Comparison of ENCODE assay signal across 8 cellular contexts in the genomic region with DNA sequence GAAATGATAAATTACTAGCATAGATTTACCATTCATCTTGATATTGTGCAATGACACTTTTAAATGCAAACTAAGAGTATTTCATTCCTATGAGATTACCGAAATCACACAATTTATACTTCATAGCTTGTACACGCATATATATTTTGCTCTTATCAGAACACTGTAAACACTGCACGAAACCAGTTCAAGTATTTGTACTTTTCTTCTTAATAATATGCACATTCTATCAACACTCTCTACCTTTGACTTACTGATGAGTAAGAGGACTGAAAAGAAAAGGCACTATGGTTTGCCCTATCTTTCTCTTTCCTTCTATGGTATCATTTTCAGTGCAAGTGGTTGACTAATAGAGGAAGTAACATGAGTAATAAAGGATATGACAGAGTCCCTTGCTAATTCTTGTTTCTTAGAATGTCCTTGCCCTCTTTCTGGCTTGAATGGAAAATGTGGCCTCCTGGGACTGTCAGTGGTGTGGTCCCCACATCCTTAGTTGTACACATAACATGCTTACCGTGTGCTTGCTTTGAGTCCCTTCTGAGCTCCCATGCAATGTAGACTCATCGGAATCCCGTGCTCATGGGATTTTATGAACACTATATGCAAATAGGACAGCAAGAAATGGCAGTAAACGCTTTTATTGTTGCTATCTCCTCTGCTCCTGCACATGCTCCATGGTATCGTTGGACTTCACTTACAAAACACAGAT.
DNase-seq lines count a peak whose midpoint lies in the region; ATAC-seq and TF ChIP-seq lines count a peak whose summit lies in the region.

No MANE protein-coding gene starts in this region.

- H3K9me2 ChIP-seq in OCI-LY7 (ENCODE audit: insufficient read depth, low read length): no peaks in the 10 kb centered on the region

- no peaks in the 10 kb centered on the region for H3K79me2 ChIP-seq in OCI-LY7 (ENCODE audit: insufficient read depth, low read depth, low read length)
- no peaks in the 10 kb centered on the region for H3K79me2 ChIP-seq in mesendoderm (ENCODE audit: control insufficient read depth, insufficient read depth, low read length)

- DNase-seq in Right ventricle myocardium inferior (ENCODE audit: missing footprints): no peak
- DNase-seq in right atrium auricular region (ENCODE audit: low spot score): no peak
- peak; percentile 25 for DNase-seq in OCI-LY7 (ENCODE audit: low spot score)
- DNase-seq in chondrocyte (ENCODE audit: low spot score): no peak
- DNase-seq in renal cortical epithelial cell (ENCODE audit: low read depth): peak; percentile 96
- DNase-seq in middle frontal gyrus (ENCODE audit: extremely low spot score, low spot score): no peak
- no peak for DNase-seq in mesendoderm

- H3K4ac ChIP-seq in mesendoderm (ENCODE audit: low read depth, low read length): no peak overlapping the region

- H3K27me3 Mint-ChIP-seq in chondrocyte (ENCODE audit: low read depth): no peaks in the 10 kb centered on the region

- H3K9ac ChIP-seq in mesendoderm (ENCODE audit: low read length): no peak overlapping the region

- no peaks in the 10 kb centered on the region for H3K9me3 ChIP-seq in right atrium auricular region
- no peaks in the 10 kb centered on the region for H3K9me3 ChIP-seq in OCI-LY7 (ENCODE audit: low read length)

- H2AK5ac ChIP-seq in mesendoderm (ENCODE audit: low read length): no peak overlapping the region

- no CpG with 5 or more reads among the region's 8 CpGs for WGBS in mesendoderm (ENCODE audit: extremely low coverage, insufficient coverage, low lambda C conversion rate)

- no TSS peak for BruUV-seq in OCI-LY7 (replicated peaks; lab: Mats Ljungman, UMichigan)

- H3K9me3 Mint-ChIP-seq in chondrocyte (ENCODE audit: low read depth): no peaks in the 10 kb centered on the region

- H2AFZ ChIP-seq in OCI-LY7 (ENCODE audit: low read length): no peak overlapping the region

- H3K4me1 ChIP-seq in right atrium auricular region (peaks cover 0 to 1% of the 10 kb centered on the region in 2 donors), OCI-LY7 (ENCODE audit: insufficient read depth, low read length, poor library complexity, severe bottlenecking) (peaks cover 17% of the 10 kb centered on the region), mesendoderm (ENCODE audit: control insufficient read depth, low read depth, low read length) (no peaks in the 10 kb centered on the region)

- H3K4me1 Mint-ChIP-seq in chondrocyte (ENCODE audit: low read depth): peaks cover 45% of the 10 kb centered on the region

- intact Hi-C loops in Right ventricle myocardium inferior (cut with DNase I): no loop called here
- intact Hi-C loops in OCI-LY7 (cut with micrococcal nuclease; ENCODE audit: unreplicated experiment): no loop called here

- H3K56ac ChIP-seq in mesendoderm (ENCODE audit: low read length): no peak overlapping the region

- no peak overlapping the region for H3K4me3 ChIP-seq in right atrium auricular region
- no peak overlapping the region for H3K4me3 ChIP-seq in OCI-LY7 (ENCODE audit: low read depth, low read length, poor library complexity, severe bottlenecking)
- H3K4me3 ChIP-seq in mesendoderm (ENCODE audit: low read length): no peak overlapping the region

- POLR2A ChIA-PET in OCI-LY7 (lab: Charles Lee): interaction anchor here (0.7 kb wide), 1 partner anchor 395 kb away, joined by 3 read pairs; no protein-coding TSS in a partner anchor

- peak overlapping the region; percentile 35 for H3K4me2 ChIP-seq in OCI-LY7 (ENCODE audit: low read length)
- no peak overlapping the region for H3K4me2 ChIP-seq in mesendoderm (ENCODE audit: low read length)

- H3K36me3 Mint-ChIP-seq in chondrocyte (ENCODE audit: low read depth): no peaks in the 10 kb centered on the region

- no peak overlapping the region for H2BK15ac ChIP-seq in mesendoderm (replicated peaks; ENCODE audit: low read depth)

- 0 out of 2 replicates have a peak, but pooled peaks cover 4% of the 10 kb centered on the region for H4K20me1 ChIP-seq in OCI-LY7 (ENCODE audit: insufficient read depth, low read length)

- TF ChIP-seq CTCF in right atrium auricular region (IDR thresholded peaks at IDR 0.05) (no peak), OCI-LY7 (conservative IDR thresholded peaks at IDR 0.05; ENCODE audit: low read length) (no peak), chondrocyte (IDR thresholded peaks at IDR 0.05) (no peak)

- H3K4me3 Mint-ChIP-seq in chondrocyte (ENCODE audit: unreplicated experiment): no peak overlapping the region

- H3K27ac ChIP-seq in right atrium auricular region (peak overlapping the region in 1 of 2 donors; percentile 18), OCI-LY7 (ENCODE audit: low read depth, low read length, poor library complexity, severe bottlenecking) (no peak overlapping the region), mesendoderm (ENCODE audit: low read depth, low read length) (no peak overlapping the region)

- no peak overlapping the region for H3K18ac ChIP-seq in mesendoderm (ENCODE audit: low read length)

- no peak overlapping the region for H3K23ac ChIP-seq in mesendoderm (ENCODE audit: low read length)

- no peak overlapping the region for H2BK120ac ChIP-seq in mesendoderm (ENCODE audit: low read depth, low read length)

- ATAC-seq in Right ventricle myocardium inferior (peak; percentile 42), HG02884 (IDR thresholded peaks at IDR 0.05; ENCODE audit: unreplicated experiment) (peak; percentile 66)

- H3K27me3 ChIP-seq in right atrium auricular region: no peaks in the 10 kb centered on the region
- no peaks in the 10 kb centered on the region for H3K27me3 ChIP-seq in mesendoderm (ENCODE audit: insufficient read depth, low read length, poor library complexity)

- H2BK5ac ChIP-seq in mesendoderm (ENCODE audit: low read length): no peak overlapping the region

- H3K36me3 ChIP-seq in right atrium auricular region: no peaks in the 10 kb centered on the region
- no peaks in the 10 kb centered on the region for H3K36me3 ChIP-seq in OCI-LY7 (ENCODE audit: insufficient read depth, low read length)
- no peaks in the 10 kb centered on the region for H3K36me3 ChIP-seq in mesendoderm (ENCODE audit: control insufficient read depth, insufficient read depth, low read length)

- no peak overlapping the region for H4K5ac ChIP-seq in mesendoderm (ENCODE audit: low read length)

- CTCF ChIA-PET in OCI-LY7 (lab: Charles Lee; ENCODE audit: unreplicated experiment): no interaction called here

- no peak overlapping the region for H4K8ac ChIP-seq in mesendoderm (ENCODE audit: low read depth, low read length)

- H3K79me1 ChIP-seq in mesendoderm (ENCODE audit: low read length): no peaks in the 10 kb centered on the region

- H3K27ac Mint-ChIP-seq in chondrocyte (ENCODE audit: unreplicated experiment): peak overlapping the region; percentile 97

Comparison
In these comparisons a context has a peak if more than half of its experiments do, and no peak if none do; other contexts are left out.
1. DNase-seq: peak in OCI-LY7 (single experiment) and renal cortical epithelial cell (single experiment); none in Right ventricle myocardium inferior (single experiment), right atrium auricular region (single experiment), chondrocyte (single experiment), middle frontal gyrus (single experiment) and mesendoderm (single experiment).